In the genomic region with DNA sequence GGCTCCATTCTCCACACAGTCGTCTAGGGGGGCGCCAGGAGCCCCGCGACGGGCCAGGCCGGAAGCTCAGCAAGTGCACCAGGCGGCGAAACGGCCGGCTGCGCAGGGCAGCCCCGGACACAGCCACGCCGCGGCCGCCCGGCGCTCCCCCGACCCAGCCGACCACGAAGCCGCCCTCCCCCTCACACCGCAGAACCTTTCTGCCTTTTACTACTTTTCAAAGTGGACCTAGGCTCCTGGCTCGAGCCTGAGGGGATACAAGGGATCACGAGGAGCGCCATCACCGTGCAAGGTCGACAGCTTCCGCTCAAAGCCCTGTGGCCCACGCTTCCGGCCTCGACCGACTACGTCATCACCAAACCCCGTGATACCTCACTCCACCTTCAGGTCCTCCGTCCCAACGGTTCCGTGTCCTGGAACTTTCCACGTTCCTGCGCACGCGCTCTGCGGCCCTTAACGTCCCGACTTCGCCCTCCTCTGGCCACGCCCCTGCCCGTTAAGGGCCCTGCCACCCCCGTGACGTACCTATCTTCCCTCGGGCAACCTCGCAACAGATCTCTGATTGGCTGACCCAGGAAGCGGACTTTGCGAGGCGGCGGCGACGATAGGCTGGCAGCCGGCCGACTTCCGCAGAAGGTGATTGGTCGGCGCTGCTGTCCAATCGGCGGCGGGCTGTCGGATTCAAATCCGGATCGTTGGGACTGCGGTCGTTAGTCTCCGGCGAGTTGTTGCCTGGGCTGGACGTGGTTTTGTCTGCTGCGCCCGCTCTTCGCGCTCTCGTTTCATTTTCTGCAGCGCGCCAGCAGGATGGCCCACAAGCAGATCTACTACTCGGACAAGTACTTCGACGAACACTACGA, we compare ENCODE assay signal across 8 cellular contexts. TPM values are rescaled to one million over a fixed set of nuclear protein-coding genes. Genes with fewer than 3 reads are reported as not detected.
DNase-seq lines count a peak whose midpoint lies in the region; ATAC-seq, FAIRE-seq and TF ChIP-seq lines count a peak whose summit lies in the region.

Gene CKS2 (plus strand): TSS at position 710 of the 860 bp plus-strand sequence. CDS start 98 bp downstream, at position 808.

- H4K20me1 ChIP-seq in OCI-LY3 (ENCODE audit: insufficient read depth, low read length) = peaks cover 36% of the 10 kb centered on the region

- peaks cover 36% of the 10 kb centered on the region for H3K4me1 ChIP-seq in OCI-LY3 (ENCODE audit: low read length)
- peaks cover 4% of the 10 kb centered on the region for H3K4me1 ChIP-seq in mesodermal cell (ENCODE audit: control insufficient read depth, insufficient read depth, low read length, poor library complexity, severe bottlenecking)

- H3K27ac ChIP-seq in OCI-LY3 (ENCODE audit: low read length) (peak within 1 kb of the TSS; percentile 81), mesodermal cell (ENCODE audit: low read depth, low read length, severe bottlenecking) (peak within 1 kb of the TSS; percentile 99)

- H3K36me3 ChIP-seq in OCI-LY3 (replicated peaks; ENCODE audit: low read depth, low read length) = peaks cover 49% of the 10 kb centered on the region
- H3K36me3 ChIP-seq in mesodermal cell (ENCODE audit: control insufficient read depth, insufficient read depth, low read length) = peaks cover 20% of the 10 kb centered on the region

- H2AFZ ChIP-seq in OCI-LY3 (ENCODE audit: low read depth, low read length) = 0 out of 2 replicates have a peak within 1 kb of the TSS, but pooled peaks have one; percentile 35

- TF ChIP-seq CTCF in OCI-LY3 (IDR thresholded peaks at IDR 0.05; ENCODE audit: low read depth, low read length) = no peak

- H3K9me3 ChIP-seq in OCI-LY3 (ENCODE audit: insufficient read depth, low read length) = no peaks in the 10 kb centered on the region
- no peaks in the 10 kb centered on the region for H3K9me3 ChIP-seq in mesodermal cell (ENCODE audit: control insufficient read depth, low read length)

- peak; percentile 90 for ATAC-seq in GM21515 (IDR thresholded peaks at IDR 0.05; ENCODE audit: unreplicated experiment)

- H3K9ac ChIP-seq in OCI-LY3 (ENCODE audit: low read length) = peak within 1 kb of the TSS; percentile 97

- WGBS in mesodermal cell (ENCODE audit: insufficient coverage in 2 of 2), 2 experiments = 0% methylated on average over 64 to 78 of the region's 85 CpGs

- peak within 1 kb of the TSS; percentile 94 for H3K4me2 ChIP-seq in OCI-LY3 (ENCODE audit: low read length)

- peak; percentile 97 for DNase-seq in D341Med (ENCODE audit: low spot score)
- peak; percentile 97 for DNase-seq in HuH-7 (ENCODE audit: low spot score)
- DNase-seq in activated CD8-positive, alpha-beta memory T cell treated with anti-CD3 and anti-CD28 coated beads, Interleukin-2, amount 50 U/mL, for 48 hours = peak; percentile 99
- DNase-seq in stimulated activated CD8-positive, alpha-beta memory T cell treated with anti-CD3 and anti-CD28 coated beads, Interleukin-15, amount 100 ng/mL, for 4 hours (ENCODE audit: low read depth in 2 of 2) = peak; percentile 100

- H3K4me3 ChIP-seq in OCI-LY3 (ENCODE audit: low read length) (peak within 1 kb of the TSS; percentile 92), mesodermal cell (ENCODE audit: extremely low read depth, insufficient read depth, low read length, poor library complexity, severe bottlenecking) (peak within 1 kb of the TSS; percentile 83)

- no peaks in the 10 kb centered on the region for H3K27me3 ChIP-seq in OCI-LY3 (ENCODE audit: low read depth, low read length)

- H3K79me2 ChIP-seq in OCI-LY3 (ENCODE audit: low read length) = peaks cover 62% of the 10 kb centered on the region

- FAIRE-seq in endometrium (lab: Jason Lieb, UNC) = peak; percentile 99

RNA-seq across cellular contexts. Expression of gene CKS2, which starts in this region (rescaled TPM):
- 278 TPM for polyA plus RNA-seq in mesodermal cell (2013, experiment 1 of 2)
- 296 TPM for polyA plus RNA-seq in mesodermal cell (2013, experiment 2 of 2)

Comparison
In these comparisons a context has a peak if more than half of its experiments do, and no peak if none do; other contexts are left out.
1. Peak in every context shown above with its lines: DNase-seq, ATAC-seq, H3K4me3 ChIP-seq and H3K27ac ChIP-seq.